8 cellular contexts compared by ENCODE assay signal in the genomic region with DNA sequence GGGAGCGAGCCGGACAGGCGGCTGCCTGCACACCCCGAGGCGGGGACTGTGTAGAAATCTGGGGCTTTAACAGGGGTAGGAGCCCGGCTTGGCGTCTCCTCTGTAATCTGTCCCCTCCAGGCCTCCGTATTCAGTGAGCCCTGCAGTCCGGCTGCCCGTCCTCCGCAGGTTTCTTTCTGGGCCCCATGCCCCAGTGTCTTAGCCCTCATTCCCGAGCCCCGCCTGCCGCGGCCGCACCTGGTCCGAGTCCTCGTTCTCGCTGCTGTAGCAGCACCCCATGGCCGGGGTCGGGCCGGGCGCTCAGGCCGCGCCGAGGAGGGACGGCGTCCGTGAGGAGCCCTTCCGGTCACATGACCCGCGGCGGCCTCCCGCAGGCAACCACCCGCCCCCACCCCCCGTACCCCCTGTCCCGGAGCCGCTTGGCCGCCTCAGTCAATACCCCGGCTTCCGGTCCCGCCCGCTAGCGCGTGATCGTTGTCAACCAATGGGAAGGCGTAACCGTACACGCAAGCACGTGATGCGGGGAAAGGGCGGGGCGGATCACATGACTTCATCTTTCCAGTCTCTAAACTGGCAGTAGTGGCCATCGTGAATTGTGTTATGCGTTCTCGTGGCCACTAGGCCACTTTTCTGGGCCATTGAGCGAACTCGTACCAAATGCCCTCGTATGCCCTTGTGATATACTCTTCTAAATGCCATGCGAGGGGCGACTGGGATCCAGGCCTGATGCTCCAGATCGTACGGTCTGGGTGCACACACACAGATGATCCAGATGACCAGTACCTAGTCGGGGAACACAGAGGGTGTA.
DNase-seq lines count a peak whose midpoint lies in the region; ATAC-seq and TF ChIP-seq lines count a peak whose summit lies in the region.

A gene (minus strand): TSS at position 352 of the 808 bp plus-strand sequence. CDS start 73 bp downstream, at position 279.

- in situ Hi-C loops in GM18951 (cut with MboI; ENCODE audit: low sequenced_read_pairs, unreplicated experiment): no loop called here

- peak; percentile 80 for ATAC-seq in HG03196 (IDR thresholded peaks at IDR 0.05; ENCODE audit: unreplicated experiment)

- DNase-seq in AG08396 (ENCODE audit: low spot score): peak; percentile 96
- DNase-seq in NCI-H345 treated with DMSO at 0.1 percent for 48 hours (lab: John Stamatoyannopoulos, UW; ENCODE audit: unreplicated experiment): peak; percentile 98
- peak; percentile 93 to 98 (median 96) for DNase-seq in activated CD4-positive, CD25-positive, alpha-beta regulatory T cell (lab: John Stamatoyannopoulos, UW)
- DNase-seq in central memory CD4-positive, alpha-beta T cell: peak; percentile 96
- DNase-seq in iris pigment epithelial cell (ENCODE audit: low read depth): peak; percentile 99
- peak; percentile 96 to 99 for DNase-seq in stimulated activated CD4-positive, alpha-beta T cell treated with anti-CD3 and anti-CD28 coated beads, Interleukin-12 subunit alpha, Interleukin-12 subunit beta, amount 100 ng/mL, for 24 hours (ENCODE audit: low read depth in 2 of 2)

- TF ChIP-seq POLR2A in GM18951 (IDR thresholded peaks at IDR 0.05; ENCODE audit: extremely low read depth, insufficient read depth, insufficient read length): peak; percentile 93

Comparison
In these comparisons a context has a peak if more than half of its experiments do, and no peak if none do; other contexts are left out.
1. Peak in every context shown above with its lines: DNase-seq and ATAC-seq.